9 cellular contexts compared by ENCODE assay signal in genomic region chr19:44692379-44692721, GRCh38. TPM values are rescaled to one million over a fixed set of nuclear protein-coding genes. Genes with fewer than 3 reads are reported as not detected.
DNase-seq lines count a peak whose midpoint lies in the region; ATAC-seq and TF ChIP-seq lines count a peak whose summit lies in the region.
"Had no signal": no experiment of that assay in that cellular context is flagged by ENCODE, and none has a peak within 500 bp of the region (broad histone marks: within the 10 kb centered on the region; RNA-seq: fewer than 3 reads in every experiment).

No MANE protein-coding gene starts in this region.

- H3K27me3 Mint-ChIP-seq in activated CD4-positive, alpha-beta T cell treated with anti-CD3 and anti-CD28 coated beads, Interleukin-2, amount 10 ng/mL, durations not matched to agents 7 days and 5 days, result peaks cover 18% of the 10 kb centered on the region

- no peaks in the 10 kb centered on the region for H3K9me3 Mint-ChIP-seq in activated CD4-positive, alpha-beta T cell treated with anti-CD3 and anti-CD28 coated beads, Interleukin-2, amount 10 ng/mL, durations not matched to agents 7 days and 5 days

- H4K20me1 ChIP-seq in smooth muscle cell (ENCODE audit: low read depth), result no peaks in the 10 kb centered on the region

- peak overlapping the region; percentile 70 for H2AFZ ChIP-seq in smooth muscle cell (ENCODE audit: low read depth)

- H3K36me3 ChIP-seq in smooth muscle cell (ENCODE audit: low read depth) (no peaks in the 10 kb centered on the region), WERI-Rb-1 (no peaks in the 10 kb centered on the region)

- H3K79me2 ChIP-seq in smooth muscle cell (ENCODE audit: low read depth), result no peaks in the 10 kb centered on the region

- H3K4me1 Mint-ChIP-seq in activated CD4-positive, alpha-beta T cell treated with anti-CD3 and anti-CD28 coated beads, Interleukin-2, amount 10 ng/mL, durations not matched to agents 7 days and 5 days, result peaks cover 29% of the 10 kb centered on the region

- H3K27ac ChIP-seq in coronary artery (peak overlapping the region in 1 of 2 donors; percentile 77), smooth muscle cell (ENCODE audit: low read depth) (peak overlapping the region; percentile 58), WERI-Rb-1 (no peak overlapping the region)

- no peak overlapping the region for H3K9ac ChIP-seq in smooth muscle cell (ENCODE audit: low read depth)

- no peaks in the 10 kb centered on the region for H3K27me3 ChIP-seq in smooth muscle cell (ENCODE audit: low read depth)
- H3K27me3 ChIP-seq in WERI-Rb-1 (ENCODE audit: insufficient read depth, low read depth, severe bottlenecking), result no peaks in the 10 kb centered on the region

- no peaks in the 10 kb centered on the region for H3K36me3 Mint-ChIP-seq in activated CD4-positive, alpha-beta T cell treated with anti-CD3 and anti-CD28 coated beads, Interleukin-2, amount 10 ng/mL, durations not matched to agents 7 days and 5 days (ENCODE audit: low read depth)

- H3K4me2 ChIP-seq in smooth muscle cell, result peak overlapping the region; percentile 49

- H3K4me1 ChIP-seq in smooth muscle cell (ENCODE audit: low read depth), result no peaks in the 10 kb centered on the region

- CTCF ChIA-PET in activated CD4-positive, alpha-beta T cell treated with anti-CD3 and anti-CD28 coated beads, Interleukin-2, amount 10 ng/mL, durations not matched to agents 7 days and 5 days (lab: Charles Lee), result interaction anchor here (1.2 to 3.9 kb wide), 3 partner anchors 16 to 79 kb away, joined by 3 to 34 read pairs (median 4); no protein-coding TSS in a partner anchor

- no peaks in the 10 kb centered on the region for H3F3A ChIP-seq in smooth muscle cell (ENCODE audit: low read depth)

- ATAC-seq in HG03460 (IDR thresholded peaks at IDR 0.05; ENCODE audit: unreplicated experiment) (peak; percentile 32), HG03565 (IDR thresholded peaks at IDR 0.05; ENCODE audit: unreplicated experiment) (no peak)

- POLR2A ChIA-PET in activated CD4-positive, alpha-beta T cell treated with anti-CD3 and anti-CD28 coated beads, Interleukin-2, amount 10 ng/mL, durations not matched to agents 7 days and 5 days (lab: Charles Lee), result no interaction called here

- no peak for DNase-seq in activated CD4-positive, alpha-beta T cell treated with anti-CD3 and anti-CD28 coated beads, Interleukin-2, amount 10 ng/mL, durations not matched to agents 7 days and 5 days
- DNase-seq in activated CD4-positive, alpha-beta T cell treated with anti-CD3 and anti-CD28 coated beads for 4 hours, result no peak
- DNase-seq in coronary artery (ENCODE audit: low spot score) (no peak), smooth muscle cell (lab: John Stamatoyannopoulos, UW; ENCODE audit: unreplicated experiment) (no peak), inferior parietal cortex (ENCODE audit: extremely low spot score) (no peak), WERI-Rb-1 (no peak)

- H3K9me3 ChIP-seq in smooth muscle cell (replicated peaks; ENCODE audit: low read depth), result no peaks in the 10 kb centered on the region
- no peaks in the 10 kb centered on the region for H3K9me3 ChIP-seq in WERI-Rb-1 (ENCODE audit: severe bottlenecking)

- H3K4me3 Mint-ChIP-seq in activated CD4-positive, alpha-beta T cell treated with anti-CD3 and anti-CD28 coated beads, Interleukin-2, amount 10 ng/mL, durations not matched to agents 7 days and 5 days, result no peak overlapping the region

- peak overlapping the region; percentile 54 for H3K27ac Mint-ChIP-seq in activated CD4-positive, alpha-beta T cell treated with anti-CD3 and anti-CD28 coated beads, Interleukin-2, amount 10 ng/mL, durations not matched to agents 7 days and 5 days

- 80% methylated on average over 5 of the region's 5 CpGs for WGBS in smooth muscle cell (ENCODE audit: low lambda C conversion rate)

- H3K4me3 ChIP-seq in coronary artery, result peak overlapping the region; percentile 25
- H3K4me3 ChIP-seq in smooth muscle cell, result no peak overlapping the region
- H3K4me3 ChIP-seq in WERI-Rb-1 (ENCODE audit: low read depth, low read length), result no peak overlapping the region

- TF ChIP-seq CTCF in coronary artery (IDR thresholded peaks at IDR 0.05) (no peak), smooth muscle cell (IDR thresholded peaks at IDR 0.05; ENCODE audit: borderline replicate concordance, insufficient read depth, poor library complexity, severe bottlenecking) (no peak), WERI-Rb-1 (IDR thresholded peaks at IDR 0.05; ENCODE audit: low read depth, low read length) (no peak)

RNA-seq across cellular contexts. Expression of gene CEACAM16, which starts 6.6 kb away (rescaled TPM):
- total RNA-seq in activated CD4-positive, alpha-beta T cell treated with anti-CD3 and anti-CD28 coated beads, Interleukin-2, amount 10 ng/mL, durations not matched to agents 7 days and 5 days, result not detected
- not detected in 2 replicates for total RNA-seq in smooth muscle cell
- polyA plus RNA-seq in smooth muscle cell, result not detected in 2 replicates
- total RNA-seq: activated CD8-positive, alpha-beta memory T cell treated with anti-CD3 and anti-CD28 coated beads for 36 hours had no signal

RNA-seq across cellular contexts. Expression of gene CEACAM19, which starts 21.1 kb away (rescaled TPM):
- under 1 TPM in 1 of 2 experiments, not detected in 1; 0.23 TPM for total RNA-seq in activated CD4-positive, alpha-beta T cell treated with anti-CD3 and anti-CD28 coated beads, Interleukin-2, amount 10 ng/mL, durations not matched to agents 7 days and 5 days
- 0.81 and 1.5 TPM in 2 replicates for total RNA-seq in smooth muscle cell
- 0.88 and 2.4 TPM in 2 replicates for polyA plus RNA-seq in smooth muscle cell

RNA-seq across cellular contexts. Expression of gene PVR, which starts 48.6 kb away (rescaled TPM):
- total RNA-seq in activated CD4-positive, alpha-beta T cell treated with anti-CD3 and anti-CD28 coated beads, Interleukin-2, amount 10 ng/mL, durations not matched to agents 7 days and 5 days, result 1 to 10 TPM; 1.9 TPM
- total RNA-seq in smooth muscle cell, result 23.5 and 25.4 TPM in 2 replicates
- 28.5 and 35.0 TPM in 2 replicates for polyA plus RNA-seq in smooth muscle cell

RNA-seq across cellular contexts. Expression of gene BCL3, which starts 56.2 kb away (rescaled TPM):
- 10 to 100 TPM; 38.7 to 40.2 TPM for total RNA-seq in activated CD4-positive, alpha-beta T cell treated with anti-CD3 and anti-CD28 coated beads, Interleukin-2, amount 10 ng/mL, durations not matched to agents 7 days and 5 days
- 8.1 and 12.2 TPM in 2 replicates for total RNA-seq in smooth muscle cell
- polyA plus RNA-seq in smooth muscle cell, result 52.8 and 54.0 TPM in 2 replicates
